In the genomic region with DNA sequence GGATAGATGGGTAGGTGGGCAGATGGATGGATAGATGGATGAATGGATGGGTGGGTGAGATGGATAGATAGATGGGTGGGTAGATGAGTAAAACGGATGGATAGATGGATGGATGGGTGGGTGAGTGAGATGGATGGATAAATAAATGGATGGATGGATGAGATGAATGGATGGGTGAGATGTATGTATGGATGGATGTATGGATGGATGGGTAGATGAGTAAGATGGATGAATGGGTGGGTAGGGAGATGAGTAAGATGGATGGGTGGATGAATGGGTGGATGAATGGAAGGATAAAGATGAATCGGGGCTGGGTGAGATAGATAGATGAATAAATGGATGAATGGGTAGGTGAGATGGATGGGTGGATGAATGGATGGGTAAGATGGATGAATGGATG, we compare ENCODE assay signal across 25 cellular contexts.
DNase-seq lines count a peak whose midpoint lies in the region; ATAC-seq, FAIRE-seq and TF ChIP-seq lines count a peak whose summit lies in the region.
"Had no signal": no experiment of that assay in that cellular context is flagged by ENCODE, and none has a peak within 500 bp of the region (broad histone marks: within the 10 kb centered on the region; RNA-seq: fewer than 3 reads in every experiment).

No MANE protein-coding gene starts in this region.

- no peak overlapping the region for H2BK15ac ChIP-seq in IMR-90 (ENCODE audit: low read depth, low read length)

- H3K36me3 Mint-ChIP-seq in neural progenitor cell, result no peaks in the 10 kb centered on the region
- H3K36me3 Mint-ChIP-seq: CD14-positive monocyte; CD8-positive, alpha-beta memory T cell had no signal

- H2AFZ ChIP-seq in IMR-90 (replicated peaks; ENCODE audit: low read length, poor library complexity) (no peak overlapping the region), neural progenitor cell (replicated peaks) (no peak overlapping the region)

- no peaks in the 10 kb centered on the region for H3K79me1 ChIP-seq in IMR-90 (ENCODE audit: low read depth in 1 of 2, low read length in 2 of 2)

- H3K4me2 ChIP-seq in IMR-90 (ENCODE audit: low read depth, low read length) (no peak overlapping the region), neural progenitor cell (no peak overlapping the region)
- H3K4me2 ChIP-seq: A549; BLaER1 treated with 17β-estradiol and CSF1 and Interleukin-3, amounts not matched to agents 10 nM and 100 nM had no signal

- TF ChIP-seq POLR2A in IMR-90 (IDR thresholded peaks at IDR 0.05; ENCODE audit: low read depth, low read length), result no peak
- no peak for TF ChIP-seq POLR2A in ovary (IDR thresholded peaks at IDR 0.05)

- H3K4ac ChIP-seq in IMR-90 (ENCODE audit: low read depth, low read length), result no peak overlapping the region

- no peak overlapping the region for H3K27ac Mint-ChIP-seq in neural progenitor cell
- H3K27ac Mint-ChIP-seq: CD14-positive monocyte; CD4-positive, alpha-beta T cell; CD8-positive, alpha-beta memory T cell had no signal

- H3K14ac ChIP-seq in IMR-90 (replicated peaks; ENCODE audit: low read depth, low read length), result no peak overlapping the region

- FAIRE-seq in urothelium cell line (lab: Jason Lieb, UNC), result peak; percentile 58
- FAIRE-seq: A549, D721Med, GM12878, H54 had no signal

- H3K9me3 ChIP-seq in HEK293 (ENCODE audit: control insufficient read depth, insufficient read depth, low read depth, low read length) (no peaks in the 10 kb centered on the region), IMR-90 (ENCODE audit: control insufficient read depth, insufficient read depth, low read length) (no peaks in the 10 kb centered on the region), neural progenitor cell (ENCODE audit: low read depth) (no peaks in the 10 kb centered on the region), ovary (no peaks in the 10 kb centered on the region)
- H3K9me3 ChIP-seq: A549, BE2C, HAP-1 had no signal

- DNase-seq in IMR-90, result no peak
- DNase-seq in neural progenitor cell (ENCODE audit: low spot score), result no peak
- no peak for DNase-seq in urothelium cell line (ENCODE audit: low spot score)
- DNase-seq in NCI-H82 treated with DMSO at 0.1 percent for 48 hours (lab: John Stamatoyannopoulos, UW; ENCODE audit: unreplicated experiment), result no peak
- no peak for DNase-seq in ovary
- no peak for DNase-seq in SK-N-DZ (ENCODE audit: low spot score)
- DNase-seq: 8988T; ACHN; AML-193; BE2C; CD4-positive, alpha-beta T cell; CD8-positive, alpha-beta memory T cell; DMS 273 treated with DMSO at 0.1 percent for 48 hours; DMS79; EL; GDM1; GOT3 had no signal

- no peak overlapping the region for H3K56ac ChIP-seq in IMR-90 (ENCODE audit: extremely low read depth, insufficient read depth, low read length)

- H2BK120ac ChIP-seq in IMR-90 (ENCODE audit: low read depth, low read length), result no peak overlapping the region

- ATAC-seq in IMR-90 (ENCODE audit: low read depth), result no peak
- ATAC-seq: A549, GM12878 had no signal

- H3K9ac ChIP-seq in IMR-90 (ENCODE audit: low read depth, low read length), result no peak overlapping the region
- H3K9ac ChIP-seq in neural progenitor cell, result no peak overlapping the region
- H3K9ac ChIP-seq: BLaER1 treated with 17β-estradiol and CSF1 and Interleukin-3, amounts not matched to agents 10 nM and 100 nM had no signal

- H3K79me2 ChIP-seq in neural progenitor cell (ENCODE audit: low read depth), result no peaks in the 10 kb centered on the region

- in situ Hi-C loops in IMR-90 (cut with MboI; ENCODE audit: low sequenced_read_pairs), result no loop called here

- H3K4me3 ChIP-seq in HEK293 (ENCODE audit: low read depth, low read length) (no peak overlapping the region), IMR-90 (ENCODE audit: insufficient read depth, low read depth, low read length) (no peak overlapping the region), neural progenitor cell (no peak overlapping the region), ovary (no peak overlapping the region)
- H3K4me3 ChIP-seq: A549; BLaER1 treated with 17β-estradiol and CSF1 and Interleukin-3, amounts not matched to agents 10 nM and 100 nM; GM12878; HAP-1 had no signal

- POLR2A ChIA-PET in HEK293 (lab: Yijun Ruan, JAX), result no interaction called here
- POLR2A ChIA-PET in IMR-90 (lab: Charles Lee; ENCODE audit: unreplicated experiment), result no interaction called here

- H3K27ac ChIP-seq in HEK293 (ENCODE audit: extremely low read depth, low read depth, low read length), result no peak overlapping the region
- no peak overlapping the region for H3K27ac ChIP-seq in IMR-90 (ENCODE audit: insufficient read depth, low read length)
- no peak overlapping the region for H3K27ac ChIP-seq in neural progenitor cell
- no peak overlapping the region for H3K27ac ChIP-seq in ovary
- H3K27ac ChIP-seq: A549; BLaER1 treated with 17β-estradiol and CSF1 and Interleukin-3, amounts not matched to agents 10 nM and 100 nM had no signal

- TF ChIP-seq EP300 in ovary (IDR thresholded peaks at IDR 0.05), result no peak

- no TSS peak for BruUV-seq in IMR-90 (replicated peaks; lab: Mats Ljungman, UMichigan)

- CTCF ChIA-PET in HEK293 (lab: Yijun Ruan, JAX), result no interaction called here
- CTCF ChIA-PET in IMR-90 (lab: Yijun Ruan, JAX), result no interaction called here

- no peak overlapping the region for H2AK5ac ChIP-seq in IMR-90 (ENCODE audit: low read depth, low read length)

- H3K4me1 Mint-ChIP-seq in neural progenitor cell, result peaks cover 35% of the 10 kb centered on the region
- H3K4me1 Mint-ChIP-seq: CD14-positive monocyte; CD8-positive, alpha-beta memory T cell had no signal

- H3F3A ChIP-seq in neural progenitor cell (ENCODE audit: low read depth), result no peaks in the 10 kb centered on the region

- H2AK9ac ChIP-seq in IMR-90 (replicated peaks; ENCODE audit: low read depth, low read length, poor library complexity), result no peak overlapping the region

- H3K27me3 Mint-ChIP-seq in neural progenitor cell (ENCODE audit: insufficient read depth, low read depth), result peaks cover 9% of the 10 kb centered on the region

- no peak for TF ChIP-seq RAD21 in IMR-90 (IDR thresholded peaks at IDR 0.05; ENCODE audit: low read length)

- no peaks in the 10 kb centered on the region for H4K20me1 ChIP-seq in IMR-90 (ENCODE audit: insufficient read depth, low read length)
- H4K20me1 ChIP-seq in neural progenitor cell (ENCODE audit: low read depth), result no peaks in the 10 kb centered on the region
- H4K20me1 ChIP-seq: BLaER1 treated with 17β-estradiol and CSF1 and Interleukin-3, amounts not matched to agents 10 nM and 100 nM had no signal

- no peak overlapping the region for H2BK20ac ChIP-seq in IMR-90 (ENCODE audit: low read depth, low read length)

- H3K18ac ChIP-seq in IMR-90 (ENCODE audit: low read depth, low read length), result no peak overlapping the region

- no peak for TF ChIP-seq CTCF in HEK293 (tag by site-specific recombination; IDR thresholded peaks at IDR 0.05)
- TF ChIP-seq CTCF in IMR-90 (conservative IDR thresholded peaks at IDR 0.05; ENCODE audit: low read depth, low read length), result no peak
- TF ChIP-seq CTCF in neural progenitor cell (IDR thresholded peaks at IDR 0.05), result no peak
- TF ChIP-seq CTCF in ovary (IDR thresholded peaks at IDR 0.05), result no peak

- no peaks in the 10 kb centered on the region for H3K9me1 ChIP-seq in IMR-90 (ENCODE audit: insufficient read depth, low read length)

- H3K4me1 ChIP-seq in HEK293 (ENCODE audit: control insufficient read depth, insufficient read depth, low read length) (no peaks in the 10 kb centered on the region), IMR-90 (ENCODE audit: control insufficient read depth, insufficient read depth, low read length) (no peaks in the 10 kb centered on the region), neural progenitor cell (no peaks in the 10 kb centered on the region), ovary (ENCODE audit: insufficient read depth) (no peaks in the 10 kb centered on the region)
- H3K4me1 ChIP-seq: A549, BE2C, HAP-1 had no signal

- H2BK5ac ChIP-seq in IMR-90 (ENCODE audit: low read depth, low read length, poor library complexity, severe bottlenecking), result peak overlapping the region; percentile 42

- H4K8ac ChIP-seq in IMR-90 (ENCODE audit: low read depth in 2 of 2, low read length in 2 of 2), result no peak overlapping the region

- peak overlapping the region; percentile 2 for H3K4me3 Mint-ChIP-seq in neural progenitor cell
- H3K4me3 Mint-ChIP-seq: CD14-positive monocyte; CD4-positive, alpha-beta T cell; CD8-positive, alpha-beta memory T cell had no signal

- H3K36me3 ChIP-seq in HEK293 (ENCODE audit: control insufficient read depth in 2 of 2, insufficient read depth in 1 of 2, low read length in 2 of 2) (no peaks in the 10 kb centered on the region), IMR-90 (ENCODE audit: control insufficient read depth, insufficient read depth, low read length) (no peaks in the 10 kb centered on the region), neural progenitor cell (no peaks in the 10 kb centered on the region), ovary (no peaks in the 10 kb centered on the region)
- H3K36me3 ChIP-seq: BE2C; BLaER1 treated with 17β-estradiol and CSF1 and Interleukin-3, amounts not matched to agents 10 nM and 100 nM; HAP-1 had no signal

- H4K91ac ChIP-seq in IMR-90 (ENCODE audit: insufficient read depth, low read depth, low read length), result no peak overlapping the region

- dilution Hi-C loops in IMR-90 (cut with HindIII; ENCODE audit: low sequenced_read_pairs, unreplicated experiment), result no loop called here

- H3K27me3 ChIP-seq in IMR-90 (ENCODE audit: control insufficient read depth, insufficient read depth, low read length) (peaks cover 4% of the 10 kb centered on the region), neural progenitor cell (no peaks in the 10 kb centered on the region), ovary (no peaks in the 10 kb centered on the region)
- H3K27me3 ChIP-seq: BE2C; BLaER1 treated with 17β-estradiol and CSF1 and Interleukin-3, amounts not matched to agents 10 nM and 100 nM had no signal

- intact Hi-C loops in IMR-90 (cut with micrococcal nuclease) (no loop called here), ovary (cut with DNase I) (no loop called here)

- no peak overlapping the region for H3K23ac ChIP-seq in IMR-90 (ENCODE audit: low read depth, low read length)

- no peak overlapping the region for H4K5ac ChIP-seq in IMR-90 (ENCODE audit: low read depth, low read length)

- H3K9me3 Mint-ChIP-seq in neural progenitor cell, result peaks cover 5% of the 10 kb centered on the region
- H3K9me3 Mint-ChIP-seq: CD4-positive, alpha-beta T cell had no signal

- WGBS in IMR-90 (ENCODE audit: extremely low coverage in 2 of 2, insufficient read length in 1 of 2), 2 experiments, result 63 to 100% methylated on average over 2 of the region's 2 CpGs
- WGBS in ovary, 3 donors, result 41 to 90% (median 89%) methylated on average over 1 to 2 of the region's 2 CpGs

TF ChIP-seq in HEK293, 187 proteins besides CTCF, POLR2A, EP300 and RAD21 (continues in another document):
- TF ChIP-seq SCRT2 (tag by site-specific recombination; IDR thresholded peaks at IDR 0.05) (no peak), GLIS2 (tag by site-specific recombination; IDR thresholded peaks at IDR 0.05) (no peak)

TF ChIP-seq in IMR-90, 13 proteins besides CTCF, POLR2A, EP300 and RAD21 (continues in another document):
- TF ChIP-seq FOS (IDR thresholded peaks at IDR 0.05; ENCODE audit: low read depth, low read length), result no peak
